Comparison of ENCODE assay signal across 18 cellular contexts in genomic region chr11:96021901-96022650, GRCh38.
"Had no signal": no experiment of that assay in that cellular context is flagged by ENCODE, and none has a peak within 500 bp of the region (broad histone marks: within the 10 kb centered on the region; RNA-seq: fewer than 3 reads in every experiment).

No MANE protein-coding gene starts in this region.

- H3K9me3 Mint-ChIP-seq: activated B cell treated with CpG ODN at 0.5 μM for 24 hours; activated CD4-positive, alpha-beta T cell treated with anti-CD3 and anti-CD28 coated beads, Interleukin-2, amount 10 ng/mL, durations not matched to agents 7 days and 5 days; natural killer cell treated with Interleukin-12 subunit alpha and Interleukin-12 subunit beta and Interleukin-15 and Interleukin-18, amount 100 ng/mL, for 72 hours; stimulated activated naive B cell treated with anti-CD40 and anti-IgM and Interleukin-4, amounts not matched to agents 10 μg/mL and 1 μg/mL and 100 μg/mL, for 72 hours had no signal

- H3K4me3 ChIP-seq: lung, mucosa of descending colon, right lobe of liver, transverse colon had no signal

- H3K27me3 ChIP-seq: right lobe of liver, transverse colon had no signal

- H3K36me3 ChIP-seq: right lobe of liver, transverse colon had no signal

- H3K27me3 Mint-ChIP-seq: activated B cell treated with CpG ODN at 0.5 μM for 24 hours; activated CD4-positive, alpha-beta T cell treated with anti-CD3 and anti-CD28 coated beads, Interleukin-2, amount 10 ng/mL, durations not matched to agents 7 days and 5 days; natural killer cell treated with Interleukin-12 subunit alpha and Interleukin-12 subunit beta and Interleukin-15 and Interleukin-18, amount 100 ng/mL, for 72 hours; progenitor cell of endocrine pancreas; stimulated activated naive B cell treated with anti-CD40 and anti-IgM and Interleukin-4, amounts not matched to agents 10 μg/mL and 1 μg/mL and 100 μg/mL, for 72 hours had no signal

- DNase-seq: activated B cell treated with CpG ODN at 0.5 μM for 24 hours; activated CD4-positive, alpha-beta T cell treated with anti-CD3 and anti-CD28 coated beads, Interleukin-2, amount 10 ng/mL, durations not matched to agents 7 days and 5 days; activated gamma-delta T cell; activated T-cell treated with anti-CD3 and anti-CD28 coated beads, Interleukin-2, amount 50 U/mL, for 1 hour; foreskin melanocyte; head of caudate nucleus; left colon; mucosa of descending colon; occipital lobe; right lobe of liver; stimulated activated CD4-positive, alpha-beta T cell treated with anti-CD3 and anti-CD28 coated beads, Interleukin-1b, Interleukin-23, amount 100 ng/mL, for 48 hours; stimulated activated naive B cell treated with anti-CD40 and anti-IgM and Interleukin-4, amounts not matched to agents 10 μg/mL and 1 μg/mL and 100 μg/mL, for 72 hours; substantia nigra; SW 1271; transverse colon had no signal

- H3K27ac Mint-ChIP-seq: activated B cell treated with CpG ODN at 0.5 μM for 24 hours; activated CD4-positive, alpha-beta T cell treated with anti-CD3 and anti-CD28 coated beads, Interleukin-2, amount 10 ng/mL, durations not matched to agents 7 days and 5 days; natural killer cell treated with Interleukin-12 subunit alpha and Interleukin-12 subunit beta and Interleukin-15 and Interleukin-18, amount 100 ng/mL, for 72 hours; progenitor cell of endocrine pancreas; stimulated activated naive B cell treated with anti-CD40 and anti-IgM and Interleukin-4, amounts not matched to agents 10 μg/mL and 1 μg/mL and 100 μg/mL, for 72 hours had no signal

- H3K9me3 ChIP-seq: mucosa of descending colon, right lobe of liver, transverse colon had no signal

- H3K4me1 Mint-ChIP-seq: activated B cell treated with CpG ODN at 0.5 μM for 24 hours had no signal

- ATAC-seq: left colon; mucosa of descending colon; natural killer cell treated with Interleukin-12 subunit alpha and Interleukin-12 subunit beta and Interleukin-15 and Interleukin-18, amount 100 ng/mL, for 72 hours; right lobe of liver; stimulated activated naive B cell treated with anti-CD40 and anti-IgM and Interleukin-4, amounts not matched to agents 10 μg/mL and 1 μg/mL and 100 μg/mL, for 72 hours had no signal

- H3K4me1 ChIP-seq: right lobe of liver, transverse colon had no signal

- H3K4me3 Mint-ChIP-seq: activated B cell treated with CpG ODN at 0.5 μM for 24 hours; activated CD4-positive, alpha-beta T cell treated with anti-CD3 and anti-CD28 coated beads, Interleukin-2, amount 10 ng/mL, durations not matched to agents 7 days and 5 days; natural killer cell treated with Interleukin-12 subunit alpha and Interleukin-12 subunit beta and Interleukin-15 and Interleukin-18, amount 100 ng/mL, for 72 hours; stimulated activated naive B cell treated with anti-CD40 and anti-IgM and Interleukin-4, amounts not matched to agents 10 μg/mL and 1 μg/mL and 100 μg/mL, for 72 hours had no signal

- H3K36me3 Mint-ChIP-seq: natural killer cell treated with Interleukin-12 subunit alpha and Interleukin-12 subunit beta and Interleukin-15 and Interleukin-18, amount 100 ng/mL, for 72 hours had no signal
